In the genomic region with DNA sequence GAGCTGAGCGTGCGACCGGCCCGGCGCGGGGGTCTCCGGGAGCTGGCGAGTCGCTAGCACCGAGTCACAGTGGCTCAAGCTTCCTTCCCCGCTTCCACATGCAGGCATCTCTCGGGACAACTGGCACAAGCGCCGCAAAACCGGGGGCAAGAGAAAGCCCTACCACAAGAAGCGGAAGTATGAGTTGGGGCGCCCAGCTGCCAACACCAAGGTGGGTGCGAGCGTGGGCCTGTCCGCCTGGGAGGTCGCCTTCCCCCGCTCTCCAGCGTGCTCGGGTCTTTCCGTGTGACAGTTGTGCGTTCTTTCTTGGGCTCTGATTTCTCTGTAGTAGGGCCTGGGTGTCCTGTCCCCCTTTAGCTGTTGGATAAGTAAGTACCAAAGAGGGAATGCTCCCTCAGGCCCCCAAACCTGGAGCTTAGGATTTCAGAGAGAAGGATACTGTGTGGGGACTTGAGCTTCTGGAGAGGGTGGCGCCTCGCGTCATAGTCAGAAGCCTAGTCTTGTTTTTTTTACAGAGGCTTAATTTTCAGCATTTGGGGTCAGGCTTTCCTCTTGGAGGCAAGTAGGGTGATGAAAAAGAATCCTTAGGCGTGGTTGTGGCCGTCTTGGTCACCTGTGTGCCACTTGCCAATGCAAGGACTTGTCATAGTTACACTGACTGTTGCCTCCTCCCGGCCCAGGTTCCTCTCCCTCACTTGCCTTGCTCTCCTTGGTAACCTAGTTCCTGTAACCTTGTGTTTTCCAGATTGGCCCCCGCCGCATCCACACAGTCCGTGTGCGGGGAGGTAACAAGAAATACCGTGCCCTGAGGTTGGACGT, we compare ENCODE assay signal across 8 cellular contexts. TPM values are rescaled to one million over a fixed set of nuclear protein-coding genes. Genes with fewer than 3 reads are reported as not detected.
DNase-seq lines count a peak whose midpoint lies in the region; ATAC-seq, FAIRE-seq and TF ChIP-seq lines count a peak whose summit lies in the region.

No MANE protein-coding gene starts in this region.

- ATAC-seq in GM21737 (IDR thresholded peaks at IDR 0.05; ENCODE audit: unreplicated experiment): peak; percentile 18

- H3K9ac ChIP-seq in keratinocyte (ENCODE audit: control insufficient read depth, extremely low read depth, insufficient read depth, low read length): peak overlapping the region; percentile 92

- peak overlapping the region; percentile 78 for H3K27ac ChIP-seq in CD4-positive, alpha-beta memory T cell (ENCODE audit: low read depth, low read length)
- H3K27ac ChIP-seq in OCI-LY7 (ENCODE audit: low read depth, low read length, poor library complexity, severe bottlenecking) (peak overlapping the region; percentile 68), ascending aorta (peak overlapping the region; percentile 89 to 93), keratinocyte (ENCODE audit: control insufficient read depth, insufficient read depth, low read length) (peak overlapping the region; percentile 97)

- POLR2A ChIA-PET in CD4-positive, alpha-beta memory T cell (lab: Charles Lee; ENCODE audit: partially characterized antibody): interaction anchor here (0.6 to 5.4 kb wide), 40 partner anchors 10 to 1471 kb away, joined by 3 to 126 read pairs (median 6); a partner anchor contains a TSS
- POLR2A ChIA-PET in OCI-LY7 (lab: Charles Lee): interaction anchor here (0.9 to 4.4 kb wide), 11 partner anchors 8 to 91 kb away, joined by 3 to 33 read pairs (median 9); a partner anchor contains a TSS

- no peaks in the 10 kb centered on the region for H3K9me1 ChIP-seq in keratinocyte (ENCODE audit: control insufficient read depth, extremely low read depth, insufficient read depth, low read length)

- peaks cover 10% of the 10 kb centered on the region for H4K20me1 ChIP-seq in OCI-LY7 (ENCODE audit: insufficient read depth, low read length)
- peaks cover 19% of the 10 kb centered on the region for H4K20me1 ChIP-seq in keratinocyte (ENCODE audit: control insufficient read depth, extremely low read depth, insufficient read depth, low read length)

- peaks cover 23 to 56% (median 30%) of the 10 kb centered on the region in 4 donors for H3K4me1 Mint-ChIP-seq in CD4-positive, alpha-beta memory T cell

- dilution Hi-C loops in keratinocyte (cut with MboI; ENCODE audit: extremely low pct_ligation_motif_present, low sequenced_read_pairs): no loop called here

- H3K4me3 Mint-ChIP-seq in CD4-positive, alpha-beta memory T cell: peak overlapping the region; percentile 89 to 98 (median 94)

- TSS peak; percentile 66 for BruUV-seq in OCI-LY7 (replicated peaks; lab: Mats Ljungman, UMichigan)

- H3K79me2 ChIP-seq in OCI-LY7 (ENCODE audit: insufficient read depth, low read depth, low read length) (peaks cover 54% of the 10 kb centered on the region), keratinocyte (ENCODE audit: control insufficient read depth, insufficient read depth, low read length) (peaks cover 36% of the 10 kb centered on the region)

- H3K4me2 ChIP-seq in OCI-LY7 (ENCODE audit: low read length) (peak overlapping the region; percentile 93), keratinocyte (ENCODE audit: control insufficient read depth, extremely low read depth, insufficient read depth, low read depth, low read length) (peak overlapping the region; percentile 92)

- no peaks in the 10 kb centered on the region for H3K27me3 ChIP-seq in CD4-positive, alpha-beta memory T cell (ENCODE audit: insufficient read depth, low read length)
- H3K27me3 ChIP-seq in ascending aorta (no peaks in the 10 kb centered on the region), keratinocyte (ENCODE audit: control insufficient read depth, extremely low read depth, insufficient read depth, low read length) (no peaks in the 10 kb centered on the region)

- no peaks in the 10 kb centered on the region for H3K27me3 Mint-ChIP-seq in CD4-positive, alpha-beta memory T cell

- H3K4me1 ChIP-seq in CD4-positive, alpha-beta memory T cell (ENCODE audit: insufficient read depth, low read length): peaks cover 25% of the 10 kb centered on the region
- H3K4me1 ChIP-seq in OCI-LY7 (ENCODE audit: insufficient read depth, low read length, poor library complexity, severe bottlenecking) (peaks cover 32% of the 10 kb centered on the region), ascending aorta (peaks cover 8 to 9% of the 10 kb centered on the region in 2 donors), keratinocyte (ENCODE audit: control insufficient read depth, extremely low read depth, insufficient read depth, low read length) (peaks cover 17% of the 10 kb centered on the region)

- H3K36me3 Mint-ChIP-seq in CD4-positive, alpha-beta memory T cell: peaks cover 25 to 53% of the 10 kb centered on the region in 2 donors

- TF ChIP-seq CTCF in OCI-LY7 (conservative IDR thresholded peaks at IDR 0.05; ENCODE audit: low read length) (no peak), ascending aorta (IDR thresholded peaks at IDR 0.05) (no peak), keratinocyte (optimal IDR thresholded peaks at IDR 0.05 in 1 of 3, IDR thresholded peaks at IDR 0.05 in 1 of 3, conservative IDR thresholded peaks at IDR 0.05 in 1 of 3; ENCODE audit: extremely low read depth in 1 of 3, insufficient read depth in 2 of 3, low read length in 3 of 3) (no peak)

- intact Hi-C loops in CD4-positive, alpha-beta memory T cell (cut with micrococcal nuclease): loop anchor here (1.0 kb wide), 4 partner anchors 8 to 210 kb away; a partner anchor contains a TSS
- intact Hi-C loops in OCI-LY7 (cut with micrococcal nuclease; ENCODE audit: unreplicated experiment) (loop anchor here (2.0 kb wide), 2 partner anchors 37 to 45 kb away; a partner anchor contains a TSS), ascending aorta (cut with DNase I) (loop anchor here (1.0 to 5.0 kb wide), 4 partner anchors 23 to 526 kb away; a partner anchor contains a TSS)

- no peaks in the 10 kb centered on the region for H3K9me3 ChIP-seq in CD4-positive, alpha-beta memory T cell (ENCODE audit: control insufficient read depth in 1 of 2, low read length in 2 of 2)
- H3K9me3 ChIP-seq in OCI-LY7 (ENCODE audit: low read length): no peaks in the 10 kb centered on the region
- H3K9me3 ChIP-seq in ascending aorta: no peaks in the 10 kb centered on the region
- H3K9me3 ChIP-seq in keratinocyte (ENCODE audit: control insufficient read depth, low read depth, low read length): no peaks in the 10 kb centered on the region

- CTCF ChIA-PET in CD4-positive, alpha-beta memory T cell (lab: Charles Lee; ENCODE audit: partially characterized antibody): interaction anchor here (0.5 to 6.1 kb wide), 13 partner anchors 9 to 783 kb away, joined by 3 to 53 read pairs (median 4); a partner anchor contains a TSS
- CTCF ChIA-PET in OCI-LY7 (lab: Charles Lee; ENCODE audit: unreplicated experiment): interaction anchor here (0.5 to 1.0 kb wide), 4 partner anchors 9 to 47 kb away, joined by 3 to 4 read pairs (median 3); a partner anchor contains a TSS

- peak overlapping the region; percentile 82 to 98 (median 95) for H3K27ac Mint-ChIP-seq in CD4-positive, alpha-beta memory T cell

- H3K4me3 ChIP-seq in CD4-positive, alpha-beta memory T cell (ENCODE audit: low read length in 2 of 2): peak overlapping the region; percentile 87 to 88
- H3K4me3 ChIP-seq in OCI-LY7 (ENCODE audit: low read depth, low read length, poor library complexity, severe bottlenecking) (peak overlapping the region; percentile 99), ascending aorta (peak overlapping the region; percentile 60 to 78), keratinocyte (ENCODE audit: control insufficient read depth in 2 of 3, extremely low read depth in 1 of 3, insufficient read depth in 2 of 3, low read depth in 1 of 3, low read length in 3 of 3) (peak overlapping the region; percentile 85 to 94 (median 92))

- H3K9me3 Mint-ChIP-seq in CD4-positive, alpha-beta memory T cell: no peaks in the 10 kb centered on the region

- DNase-seq in CD4-positive, alpha-beta memory T cell: peak in 3 of 5 donors; percentile 28 to 72 (median 38)
- DNase-seq in OCI-LY7 (ENCODE audit: low spot score): peak; percentile 51
- no peak for DNase-seq in ascending aorta (ENCODE audit: low spot score in 2 of 2)
- no peak for DNase-seq in keratinocyte (ENCODE audit: low read depth, low spot score)
- peak; percentile 42 to 53 for DNase-seq in stimulated activated CD8-positive, alpha-beta memory T cell treated with anti-CD3 and anti-CD28 coated beads, Interleukin-15, amount 100 ng/mL, for 4 hours (ENCODE audit: low read depth in 2 of 2)
- no peak for DNase-seq in central memory CD4-positive, alpha-beta T cell
- DNase-seq in NCI-H2029 (lab: John Stamatoyannopoulos, UW): no peak

- peaks cover 25% of the 10 kb centered on the region for H3K36me3 ChIP-seq in CD4-positive, alpha-beta memory T cell (ENCODE audit: insufficient read depth, low read length)
- H3K36me3 ChIP-seq in OCI-LY7 (ENCODE audit: insufficient read depth, low read length): peaks cover 56% of the 10 kb centered on the region
- peaks cover 20 to 43% of the 10 kb centered on the region in 2 donors for H3K36me3 ChIP-seq in ascending aorta
- peaks cover 26 to 42% of the 10 kb centered on the region in 2 experiments for H3K36me3 ChIP-seq in keratinocyte (ENCODE audit: control insufficient read depth in 2 of 2, extremely low read depth in 1 of 2, insufficient read depth in 2 of 2, low read length in 2 of 2)

- H2AFZ ChIP-seq in OCI-LY7 (ENCODE audit: low read length) (no peak overlapping the region), keratinocyte (ENCODE audit: control insufficient read depth, low read length) (no peak overlapping the region)

- FAIRE-seq in keratinocyte (lab: Jason Lieb, UNC): no peak

- no peaks in the 10 kb centered on the region for H3K9me2 ChIP-seq in OCI-LY7 (ENCODE audit: insufficient read depth, low read length)

RNA-seq across cellular contexts. Expression of a gene that starts 0.8 kb away (rescaled TPM):
- total RNA-seq in CD4-positive, alpha-beta memory T cell: 1,000 to 10,000 TPM; 2,728 to 2,811 TPM
- 1,000 to 10,000 TPM in 1 of 2 donors, 100 to 1,000 TPM in 1; 778 to 1,323 TPM for polyA plus RNA-seq in CD4-positive, alpha-beta memory T cell
- total RNA-seq in OCI-LY7 (2014; rRNA removed; shearing (Covaris generic)): 4,149 and 4,355 TPM in 2 replicates
- total RNA-seq in OCI-LY7 (2022): 2,707 and 2,775 TPM in 2 replicates
- total RNA-seq in ascending aorta: 1,693 TPM
- polyA plus RNA-seq in keratinocyte: 1,764 to 2,149 TPM (median 1,890 TPM) in 3 replicates
- polyA plus RNA-seq in keratinocyte (2011; ENCODE audit: low read depth): 1,489 TPM
- polyA plus RNA-seq in keratinocyte (2011; cell fraction: cytosol; rRNA removed): 1,963 and 2,381 TPM in 2 replicates
- polyA plus RNA-seq in keratinocyte (2011; cell fraction: nucleus; rRNA removed): 529 and 600 TPM in 2 replicates
- 2,173 and 2,970 TPM in 2 replicates for polyA plus RNA-seq in keratinocyte (2012; ENCODE audit: low replicate concordance)
- 237 to 673 TPM (median 537 TPM) in 3 replicates for polyA minus RNA-seq in keratinocyte
- 965 TPM for polyA minus RNA-seq in keratinocyte (2011; cell fraction: cytosol; rRNA and poly(A)+ RNA removed)
- 131 and 151 TPM in 2 replicates for polyA minus RNA-seq in keratinocyte (2011; cell fraction: nucleus; rRNA and poly(A)+ RNA removed)

RNA-seq across cellular contexts. Expression of a gene that starts 11.8 kb away (rescaled TPM):
- total RNA-seq in CD4-positive, alpha-beta memory T cell: 1 to 10 TPM; 1.2 to 1.6 TPM
- polyA plus RNA-seq in CD4-positive, alpha-beta memory T cell: under 1 TPM in 1 of 2 donors, not detected in 1; 0.20 TPM
- 0.44 and 0.93 TPM in 2 replicates for total RNA-seq in OCI-LY7 (2014; rRNA removed; shearing (Covaris generic))
- total RNA-seq in OCI-LY7 (2022) (3.1 and 3.3 TPM in 2 replicates), ascending aorta (not detected)
- 0.07 to 0.14 TPM (median 0.13 TPM) in 3 replicates for polyA plus RNA-seq in keratinocyte
- polyA plus RNA-seq in keratinocyte (2011; ENCODE audit: low read depth): 0.21 TPM
- 0.03 TPM in 1 of 2 replicates, not detected in the other for polyA plus RNA-seq in keratinocyte (2011; cell fraction: cytosol; rRNA removed)
- 0.43 and 0.53 TPM in 2 replicates for polyA plus RNA-seq in keratinocyte (2011; cell fraction: nucleus; rRNA removed)
- 0.14 TPM in 1 of 2 replicates, not detected in the other for polyA plus RNA-seq in keratinocyte (2012; ENCODE audit: low replicate concordance)
- polyA minus RNA-seq in keratinocyte: 0.16 TPM in 1 of 3 replicates, not detected in the others
- not detected for polyA minus RNA-seq in keratinocyte (2011; cell fraction: cytosol; rRNA and poly(A)+ RNA removed)
- polyA minus RNA-seq in keratinocyte (2011; cell fraction: nucleus; rRNA and poly(A)+ RNA removed): not detected in 2 replicates

RNA-seq across cellular contexts. Expression of a gene that starts 24.0 kb away (rescaled TPM):
- 100 to 1,000 TPM; 151 to 153 TPM for total RNA-seq in CD4-positive, alpha-beta memory T cell
- 10 to 100 TPM; 37.3 to 43.7 TPM for polyA plus RNA-seq in CD4-positive, alpha-beta memory T cell
- 8.3 and 10.1 TPM in 2 replicates for total RNA-seq in OCI-LY7 (2014; rRNA removed; shearing (Covaris generic))
- 8.8 and 10.8 TPM in 2 replicates for total RNA-seq in OCI-LY7 (2022)
- total RNA-seq in ascending aorta: 107 TPM
- polyA plus RNA-seq in keratinocyte: 30.6 to 34.0 TPM (median 33.5 TPM) in 3 replicates
- 38.6 TPM for polyA plus RNA-seq in keratinocyte (2011; ENCODE audit: low read depth)
- polyA plus RNA-seq in keratinocyte (2011; cell fraction: cytosol; rRNA removed): 23.9 and 32.6 TPM in 2 replicates
- 111 and 118 TPM in 2 replicates for polyA plus RNA-seq in keratinocyte (2011; cell fraction: nucleus; rRNA removed)
- 21.8 and 38.7 TPM in 2 replicates for polyA plus RNA-seq in keratinocyte (2012; ENCODE audit: low replicate concordance)
- polyA minus RNA-seq in keratinocyte: 30.0 to 41.4 TPM (median 39.0 TPM) in 3 replicates
- 31.7 TPM for polyA minus RNA-seq in keratinocyte (2011; cell fraction: cytosol; rRNA and poly(A)+ RNA removed)
- 46.9 and 49.6 TPM in 2 replicates for polyA minus RNA-seq in keratinocyte (2011; cell fraction: nucleus; rRNA and poly(A)+ RNA removed)

RNA-seq across cellular contexts. Expression of a gene that starts 31.0 kb away (rescaled TPM):
- under 1 TPM in 1 of 2 experiments, not detected in 1; 0.47 TPM for total RNA-seq in CD4-positive, alpha-beta memory T cell
- 1 to 10 TPM; 1.0 to 1.6 TPM for polyA plus RNA-seq in CD4-positive, alpha-beta memory T cell
- 1.5 TPM in 1 of 2 replicates, not detected in the other for total RNA-seq in OCI-LY7 (2014; rRNA removed; shearing (Covaris generic))
- not detected in 2 replicates for total RNA-seq in OCI-LY7 (2022)
- not detected for total RNA-seq in ascending aorta
- polyA plus RNA-seq in keratinocyte: not detected in 3 replicates
- polyA plus RNA-seq in keratinocyte (2011; ENCODE audit: low read depth): not detected
- not detected in 2 replicates for polyA plus RNA-seq in keratinocyte (2011; cell fraction: cytosol; rRNA removed)
- polyA plus RNA-seq in keratinocyte (2011; cell fraction: nucleus; rRNA removed): not detected in 2 replicates
- polyA plus RNA-seq in keratinocyte (2012; ENCODE audit: low replicate concordance): 0.48 and 0.80 TPM in 2 replicates
- polyA minus RNA-seq in keratinocyte: not detected in 3 replicates
- polyA minus RNA-seq in keratinocyte (2011; cell fraction: cytosol; rRNA and poly(A)+ RNA removed): not detected
- not detected in 2 replicates for polyA minus RNA-seq in keratinocyte (2011; cell fraction: nucleus; rRNA and poly(A)+ RNA removed)

RNA-seq across cellular contexts. Expression of a gene that starts 32.2 kb away (rescaled TPM):
- total RNA-seq in CD4-positive, alpha-beta memory T cell: 10 to 100 TPM; 14.8 to 16.8 TPM
- under 1 TPM; 0.25 to 0.26 TPM for polyA plus RNA-seq in CD4-positive, alpha-beta memory T cell
- 0.21 and 0.44 TPM in 2 replicates for total RNA-seq in OCI-LY7 (2014; rRNA removed; shearing (Covaris generic))
- total RNA-seq in OCI-LY7 (2022) (2.0 and 2.7 TPM in 2 replicates), ascending aorta (15.1 TPM)
- polyA plus RNA-seq in keratinocyte: 2.2 to 3.9 TPM (median 2.9 TPM) in 3 replicates
- polyA plus RNA-seq in keratinocyte (2011; ENCODE audit: low read depth): 4.7 TPM
- polyA plus RNA-seq in keratinocyte (2011; cell fraction: cytosol; rRNA removed): 0.47 and 0.50 TPM in 2 replicates
- 19.0 and 20.5 TPM in 2 replicates for polyA plus RNA-seq in keratinocyte (2011; cell fraction: nucleus; rRNA removed)
- polyA plus RNA-seq in keratinocyte (2012; ENCODE audit: low replicate concordance): 1.7 and 4.0 TPM in 2 replicates
- polyA minus RNA-seq in keratinocyte: 1.1 to 2.5 TPM (median 2.2 TPM) in 3 replicates
- not detected for polyA minus RNA-seq in keratinocyte (2011; cell fraction: cytosol; rRNA and poly(A)+ RNA removed)
- polyA minus RNA-seq in keratinocyte (2011; cell fraction: nucleus; rRNA and poly(A)+ RNA removed): 5.1 and 5.5 TPM in 2 replicates

Comparison
In these comparisons a context has a peak if more than half of its experiments do, and no peak if none do; other contexts are left out.
1. DNase-seq: peak in CD4-positive, alpha-beta memory T cell (3 of 5), OCI-LY7 (single experiment) and stimulated activated CD8-positive, alpha-beta memory T cell treated with anti-CD3 and anti-CD28 coated beads, Interleukin-15, amount 100 ng/mL, for 4 hours (2 of 2); none in ascending aorta (0 of 2), keratinocyte (single experiment), central memory CD4-positive, alpha-beta T cell (single experiment) and NCI-H2029 (single experiment).
2. Peak in every context shown above with its lines, with median percentiles within 50 percentile points of each other: H3K27ac ChIP-seq and H3K4me3 ChIP-seq.